Comparison of ENCODE assay signal across 12 cellular contexts in the genomic region with DNA sequence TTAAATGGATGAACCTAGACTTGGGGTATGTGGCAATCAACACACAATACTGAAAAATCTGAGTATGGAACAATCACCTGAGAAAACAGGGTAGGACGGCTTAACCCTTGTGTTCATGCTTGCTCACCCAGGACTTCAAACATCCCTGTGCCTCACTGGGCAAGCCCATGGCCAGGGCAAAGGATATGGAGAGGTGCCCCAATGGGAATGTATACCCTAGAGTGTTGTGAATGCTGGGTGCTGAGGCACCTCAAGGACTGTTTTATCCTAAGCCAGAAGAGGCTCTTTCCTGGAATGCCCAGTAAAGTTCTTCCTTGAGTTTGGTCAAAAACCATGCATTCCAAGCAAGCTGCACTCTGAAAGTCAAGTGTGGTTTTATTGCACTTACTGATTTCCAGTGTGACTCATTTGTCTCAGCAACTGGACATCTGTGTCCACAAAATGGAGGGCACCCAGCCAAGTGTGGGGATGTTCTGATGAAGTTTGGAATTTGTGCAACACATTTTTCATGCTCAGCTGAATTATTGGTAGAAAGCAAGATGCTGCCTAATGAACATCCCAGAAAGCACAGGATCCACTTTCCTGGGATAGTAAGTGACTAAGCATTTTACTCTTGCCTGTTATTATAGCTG.
DNase-seq lines count a peak whose midpoint lies in the region; ATAC-seq and TF ChIP-seq lines count a peak whose summit lies in the region.
"Had no signal": no experiment of that assay in that cellular context is flagged by ENCODE, and none has a peak within 500 bp of the region (broad histone marks: within the 10 kb centered on the region; RNA-seq: fewer than 3 reads in every experiment).

No MANE protein-coding gene starts in this region.

- H3K27me3 Mint-ChIP-seq in activated naive CD4-positive, alpha-beta T cell treated with anti-CD3 and anti-CD28 coated beads for 36 hours (ENCODE audit: low read depth): no peaks in the 10 kb centered on the region
- H3K27me3 Mint-ChIP-seq in immature natural killer cell (ENCODE audit: low read depth in 3 of 3): peaks cover 0 to 4% (median 0%) of the 10 kb centered on the region in 3 donors
- H3K27me3 Mint-ChIP-seq: activated naive CD4-positive, alpha-beta T cell treated with anti-CD3 and anti-CD28 coated beads, Interleukin-2, amount 50 U/mL, for 24 hours had no signal

- no peaks in the 10 kb centered on the region for H3K36me3 Mint-ChIP-seq in activated naive CD4-positive, alpha-beta T cell treated with anti-CD3 and anti-CD28 coated beads for 36 hours (ENCODE audit: low read depth)
- peaks cover 0 to 5% (median 4%) of the 10 kb centered on the region in 3 donors for H3K36me3 Mint-ChIP-seq in immature natural killer cell
- H3K36me3 Mint-ChIP-seq: activated naive CD4-positive, alpha-beta T cell treated with anti-CD3 and anti-CD28 coated beads, Interleukin-2, amount 50 U/mL, for 24 hours had no signal

- TF ChIP-seq CTCF in foreskin fibroblast (IDR thresholded peaks at IDR 0.05; ENCODE audit: low read depth, low read length) (no peak), sigmoid colon (IDR thresholded peaks at IDR 0.05) (no peak)

- DNase-seq in EH (ENCODE audit: low read depth): peak; percentile 100
- peak; percentile 38 to 57 for DNase-seq in SJCRH30
- peak; percentile 99 for DNase-seq in foreskin fibroblast
- peak; percentile 78 for DNase-seq in sigmoid colon
- DNase-seq in activated naive CD4-positive, alpha-beta T cell treated with anti-CD3 and anti-CD28 coated beads for 36 hours: no peak
- DNase-seq in immature natural killer cell: no peak
- DNase-seq: NCI-H2171 treated with DMSO at 0.1 percent for 48 hours; stimulated activated naive CD4-positive, alpha-beta T cell had no signal

- no peak overlapping the region for H3K4me3 Mint-ChIP-seq in activated naive CD4-positive, alpha-beta T cell treated with anti-CD3 and anti-CD28 coated beads for 36 hours
- no peak overlapping the region for H3K4me3 Mint-ChIP-seq in immature natural killer cell
- H3K4me3 Mint-ChIP-seq: activated naive CD4-positive, alpha-beta T cell treated with anti-CD3 and anti-CD28 coated beads, Interleukin-2, amount 50 U/mL, for 24 hours had no signal

- no peak for TF ChIP-seq POLR2A in sigmoid colon (IDR thresholded peaks at IDR 0.05)

- intact Hi-C loops in sigmoid colon (cut with DNase I): no loop called here
- intact Hi-C loops in activated naive CD4-positive, alpha-beta T cell treated with anti-CD3 and anti-CD28 coated beads for 36 hours (cut with micrococcal nuclease): no loop called here

- WGBS in sigmoid colon, 2 donors: 93 to 99% methylated on average over 1 of the region's 1 CpG

- no peaks in the 10 kb centered on the region for H3K4me1 Mint-ChIP-seq in activated naive CD4-positive, alpha-beta T cell treated with anti-CD3 and anti-CD28 coated beads for 36 hours (ENCODE audit: low read depth)
- no peaks in the 10 kb centered on the region for H3K4me1 Mint-ChIP-seq in immature natural killer cell
- H3K4me1 Mint-ChIP-seq: activated naive CD4-positive, alpha-beta T cell treated with anti-CD3 and anti-CD28 coated beads, Interleukin-2, amount 50 U/mL, for 24 hours had no signal

- H3K4me3 ChIP-seq in SJCRH30: no peak overlapping the region
- H3K4me3 ChIP-seq in foreskin fibroblast (ENCODE audit: low read depth in 1 of 2, low read length in 2 of 2): no peak overlapping the region
- H3K4me3 ChIP-seq in sigmoid colon: no peak overlapping the region

- peaks cover 4% of the 10 kb centered on the region for H3K9me3 Mint-ChIP-seq in activated naive CD4-positive, alpha-beta T cell treated with anti-CD3 and anti-CD28 coated beads for 36 hours
- H3K9me3 Mint-ChIP-seq in immature natural killer cell: peaks cover 7 to 26% (median 16%) of the 10 kb centered on the region in 6 donors

- H3K27ac Mint-ChIP-seq in activated naive CD4-positive, alpha-beta T cell treated with anti-CD3 and anti-CD28 coated beads for 36 hours: no peak overlapping the region
- no peak overlapping the region for H3K27ac Mint-ChIP-seq in immature natural killer cell
- H3K27ac Mint-ChIP-seq: activated naive CD4-positive, alpha-beta T cell treated with anti-CD3 and anti-CD28 coated beads, Interleukin-2, amount 50 U/mL, for 24 hours had no signal

- H3K27ac ChIP-seq in SJCRH30: no peak overlapping the region; the same call in 1 of the 2 replicates
- peak overlapping the region in 1 of 4 donors; percentile 25 for H3K27ac ChIP-seq in sigmoid colon
- H3K27ac ChIP-seq: parathyroid adenoma had no signal

- no peak for TF ChIP-seq EP300 in sigmoid colon (IDR thresholded peaks at IDR 0.05)

- no peak for ATAC-seq in GM19395 (IDR thresholded peaks at IDR 0.05; ENCODE audit: unreplicated experiment)
- ATAC-seq in HG03135 (IDR thresholded peaks at IDR 0.05; ENCODE audit: unreplicated experiment): no peak

- H3K36me3 ChIP-seq in SJCRH30 (no peaks in the 10 kb centered on the region), sigmoid colon (no peaks in the 10 kb centered on the region)

- H3K9me3 ChIP-seq in SJCRH30 (replicated peaks): no peaks in the 10 kb centered on the region
- H3K9me3 ChIP-seq in sigmoid colon: no peaks in the 10 kb centered on the region

- peaks cover 9% of the 10 kb centered on the region for H3K4me1 ChIP-seq in SJCRH30
- H3K4me1 ChIP-seq in sigmoid colon: peaks cover 0 to 24% (median 16%) of the 10 kb centered on the region in 4 donors
- H3K4me1 ChIP-seq: parathyroid adenoma had no signal

- CTCF ChIA-PET in activated naive CD4-positive, alpha-beta T cell treated with anti-CD3 and anti-CD28 coated beads for 36 hours (lab: Charles Lee): no interaction called here

- no peaks in the 10 kb centered on the region; the same call in 1 of the 2 replicates for H3K27me3 ChIP-seq in SJCRH30
- no peaks in the 10 kb centered on the region for H3K27me3 ChIP-seq in sigmoid colon

Comparison
In these comparisons a context has a peak if more than half of its experiments do, and no peak if none do; other contexts are left out.
1. DNase-seq: peak in EH (single experiment), SJCRH30 (2 of 2), foreskin fibroblast (2 of 2) and sigmoid colon (single experiment); none in activated naive CD4-positive, alpha-beta T cell treated with anti-CD3 and anti-CD28 coated beads for 36 hours (single experiment) and immature natural killer cell (0 of 3).